ENCODE assay signal across 1 cellular context in the genomic region with DNA sequence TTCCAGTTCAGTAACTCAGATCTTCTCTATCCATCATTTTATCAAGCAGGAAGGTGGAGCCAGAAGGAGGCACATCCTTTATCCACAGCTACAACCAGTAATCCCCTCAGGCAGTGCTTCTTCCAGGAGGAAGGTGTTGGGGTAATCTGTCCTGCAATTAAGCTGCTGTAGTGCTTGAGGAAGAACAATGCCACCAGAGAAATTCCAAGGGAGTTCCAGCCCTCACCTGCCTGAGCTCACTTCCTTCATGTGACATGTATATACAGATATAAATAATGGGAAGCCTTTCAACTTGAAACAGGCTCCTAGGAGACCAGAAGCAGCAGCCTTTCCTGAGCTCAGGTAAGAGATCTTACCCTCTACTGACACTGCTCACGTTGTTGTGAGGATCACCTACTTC.
TF ChIP-seq lines count a peak whose summit lies in the region.

No MANE protein-coding gene starts in this region.

TF ChIP-seq in IMR-90, 13 proteins besides CTCF, POLR2A, EP300 and RAD21:
- TF ChIP-seq, protein P1, sequence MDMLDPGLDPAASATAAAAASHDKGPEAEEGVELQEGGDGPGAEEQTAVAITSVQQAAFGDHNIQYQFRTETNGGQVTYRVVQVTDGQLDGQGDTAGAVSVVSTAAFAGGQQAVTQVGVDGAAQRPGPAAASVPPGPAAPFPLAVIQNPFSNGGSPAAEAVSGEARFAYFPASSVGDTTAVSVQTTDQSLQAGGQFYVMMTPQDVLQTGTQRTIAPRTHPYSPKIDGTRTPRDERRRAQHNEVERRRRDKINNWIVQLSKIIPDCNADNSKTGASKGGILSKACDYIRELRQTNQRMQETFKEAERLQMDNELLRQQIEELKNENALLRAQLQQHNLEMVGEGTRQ (IDR thresholded peaks at IDR 0.05; ENCODE audit: low read depth, low read length), result no peak
- no peak for TF ChIP-seq BHLHE40 (IDR thresholded peaks at IDR 0.05; ENCODE audit: low read depth, low read length)
- TF ChIP-seq NFE2L2 (IDR thresholded peaks at IDR 0.05; ENCODE audit: low read depth, low read length), result no peak
- no peak for TF ChIP-seq MAZ (IDR thresholded peaks at IDR 0.05; ENCODE audit: borderline replicate concordance, low read depth, low read length)
- no peak for TF ChIP-seq RFX5 (IDR thresholded peaks at IDR 0.05; ENCODE audit: low read depth, low read length)
- no peak for TF ChIP-seq MXI1 (IDR thresholded peaks at IDR 0.05; ENCODE audit: borderline replicate concordance, low read depth, low read length)
- no peak for TF ChIP-seq RCOR1 (IDR thresholded peaks at IDR 0.05; ENCODE audit: insufficient replicate concordance, low read length)
- TF ChIP-seq FOS (IDR thresholded peaks at IDR 0.05; ENCODE audit: low read depth, low read length), result no peak
- TF ChIP-seq CEBPB (IDR thresholded peaks at IDR 0.05; ENCODE audit: low read depth, low read length), result no peak
- TF ChIP-seq MAFK (IDR thresholded peaks at IDR 0.05; ENCODE audit: low read depth, low read length), result no peak
- no peak for TF ChIP-seq CHD1 (IDR thresholded peaks at IDR 0.05; ENCODE audit: low read depth, low read length)
- TF ChIP-seq ELK1 (IDR thresholded peaks at IDR 0.05; ENCODE audit: borderline replicate concordance, low read depth, low read length), result no peak
- TF ChIP-seq SMC3 (IDR thresholded peaks at IDR 0.05; ENCODE audit: low read depth, low read length), result no peak
